ENCODE assay signal across 21 cellular contexts in genomic region chr5:9537223-9538141, GRCh38. TPM values are rescaled to one million over a fixed set of nuclear protein-coding genes. Genes with fewer than 3 reads are reported as not detected.
DNase-seq lines count a peak whose midpoint lies in the region; ATAC-seq and TF ChIP-seq lines count a peak whose summit lies in the region.
"Had no signal": no experiment of that assay in that cellular context is flagged by ENCODE, and none has a peak within 500 bp of the region (broad histone marks: within the 10 kb centered on the region; RNA-seq: fewer than 3 reads in every experiment).

No MANE protein-coding gene starts in this region.

- TF ChIP-seq POLR2A in erythroblast (IDR thresholded peaks at IDR 0.05; ENCODE audit: low read length) = no peak

- ATAC-seq in GM18870 (IDR thresholded peaks at IDR 0.05; ENCODE audit: unreplicated experiment) = peak; percentile 56
- peak; percentile 94 for ATAC-seq in left lobe of liver
- ATAC-seq: activated CD8-positive, alpha-beta memory T cell treated with anti-CD3 and anti-CD28 coated beads, Interleukin-2, amount 10 ng/mL, durations not matched to agents 7 days and 5 days; stimulated activated naive B cell treated with anti-CD40 and anti-IgM and Interleukin-4, amounts not matched to agents 10 μg/mL and 1 μg/mL and 100 μg/mL, for 72 hours; upper lobe of right lung had no signal

- DNase-seq in EH (ENCODE audit: low read depth) (peak; percentile 38), NCI-H82 (lab: John Stamatoyannopoulos, UW) (peak; percentile 62), left lobe of liver (ENCODE audit: low spot score) (no peak), NCI-H345 (lab: John Stamatoyannopoulos, UW) (no peak), erythroblast (lab: John Stamatoyannopoulos, UW) (no peak), globus pallidus (ENCODE audit: low spot score) (no peak)
- DNase-seq: activated CD4-positive, alpha-beta T cell treated with anti-CD3 and anti-CD28 coated beads, Interleukin-2, amount 10 ng/mL, durations not matched to agents 7 days and 5 days; activated CD8-positive, alpha-beta memory T cell treated with anti-CD3 and anti-CD28 coated beads, Interleukin-2, amount 10 ng/mL, durations not matched to agents 7 days and 5 days; activated naive CD4-positive, alpha-beta T cell; activated T-cell treated with anti-CD3 and anti-CD28 coated beads, Interleukin-2, amount 50 U/mL, for 48 hours; Caco-2; Karpas-422; NCI-H1436 treated with DMSO at 0.1 percent for 48 hours; NCI-H446 treated with DMSO at 0.1 percent for 48 hours; NK-92 treated with Interleukin-12 subunit alpha and Interleukin-12 subunit beta, amount 100 ng/mL, for 24 hours; PC-9; SIG-M5; stimulated activated naive B cell treated with anti-CD40 and anti-IgM and Interleukin-4, amounts not matched to agents 10 μg/mL and 1 μg/mL and 100 μg/mL, for 72 hours; SW 1271; upper lobe of right lung had no signal

RNA-seq across cellular contexts. Expression of gene SEMA5A, which starts 8.4 kb away (rescaled TPM):
- total RNA-seq in left lobe of liver = 5.7 TPM
- total RNA-seq: PC-9 had no signal

Comparison
In these comparisons a context has a peak if more than half of its experiments do, and no peak if none do; other contexts are left out.
1. DNase-seq: peak in EH (single experiment) and NCI-H82 (single experiment); none in left lobe of liver (single experiment), NCI-H345 (single experiment), erythroblast (0 of 2) and globus pallidus (single experiment).